ENCODE assay signal across 1 cellular context in genomic region chr3:188003188-188004171, GRCh38.
TF ChIP-seq lines count a peak whose summit lies in the region.

No MANE protein-coding gene starts in this region.

TF ChIP-seq in HepG2, 621 proteins besides CTCF, POLR2A, EP300 and RAD21 (continued from another document and continues in another):
- TF ChIP-seq ZNF280B (CRISPR knock-in tag; IDR thresholded peaks at IDR 0.05; ENCODE audit: borderline replicate concordance) (no peak), DRAP1 (CRISPR knock-in tag; IDR thresholded peaks at IDR 0.05) (peak; percentile 73), RERE (CRISPR knock-in tag; IDR thresholded peaks at IDR 0.05; ENCODE audit: low read depth) (peak; percentile 42; the same call in 1 of the 2 replicates), MIER2 (CRISPR knock-in tag; IDR thresholded peaks at IDR 0.05) (0 out of 2 replicates have a peak, but pooled peaks have one; percentile 14), ZNF275 (CRISPR knock-in tag; IDR thresholded peaks at IDR 0.05; ENCODE audit: borderline replicate concordance) (no peak), SETDB1 (CRISPR knock-in tag; IDR thresholded peaks at IDR 0.05; ENCODE audit: borderline replicate concordance) (no peak), ATF1 (CRISPR knock-in tag; IDR thresholded peaks at IDR 0.05) (peak; percentile 59), POGK (CRISPR knock-in tag; conservative IDR thresholded peaks at IDR 0.05) (no peak), ZNF878 (CRISPR knock-in tag; IDR thresholded peaks at IDR 0.05) (peak; percentile 24; the same call in 1 of the 2 replicates), HNRNPH1 (optimal IDR thresholded peaks at IDR 0.05; ENCODE audit: low read depth, low read length) (no peak), TFAP4 (IDR thresholded peaks at IDR 0.05; ENCODE audit: borderline replicate concordance, low read depth) (peak; percentile 35; the same call in 1 of the 2 replicates), HES4 (CRISPR knock-in tag; IDR thresholded peaks at IDR 0.05; ENCODE audit: borderline replicate concordance) (no peak), HNRNPLL (IDR thresholded peaks at IDR 0.05; ENCODE audit: low read depth, low read length, poor library complexity, severe bottlenecking) (no peak), ZNF318 (CRISPR knock-in tag; IDR thresholded peaks at IDR 0.05) (no peak), ZNF33A (CRISPR knock-in tag; IDR thresholded peaks at IDR 0.05; ENCODE audit: borderline replicate concordance) (no peak; the same call in 1 of the 2 replicates), ZXDC (CRISPR knock-in tag; IDR thresholded peaks at IDR 0.05) (no peak), UBTF (CRISPR knock-in tag; IDR thresholded peaks at IDR 0.05) (no peak; the same call in 1 of the 2 replicates), ZNF18 (CRISPR knock-in tag; IDR thresholded peaks at IDR 0.05; ENCODE audit: insufficient replicate concordance) (peak; percentile 74), ZNF274 (CRISPR knock-in tag; IDR thresholded peaks at IDR 0.05) (no peak), MXI1 (IDR thresholded peaks at IDR 0.05; ENCODE audit: borderline replicate concordance, low read depth, low read length) (no peak; the same call in 2 of the 3 replicates)
